Comparison of ENCODE assay signal across 30 cellular contexts in the genomic region with DNA sequence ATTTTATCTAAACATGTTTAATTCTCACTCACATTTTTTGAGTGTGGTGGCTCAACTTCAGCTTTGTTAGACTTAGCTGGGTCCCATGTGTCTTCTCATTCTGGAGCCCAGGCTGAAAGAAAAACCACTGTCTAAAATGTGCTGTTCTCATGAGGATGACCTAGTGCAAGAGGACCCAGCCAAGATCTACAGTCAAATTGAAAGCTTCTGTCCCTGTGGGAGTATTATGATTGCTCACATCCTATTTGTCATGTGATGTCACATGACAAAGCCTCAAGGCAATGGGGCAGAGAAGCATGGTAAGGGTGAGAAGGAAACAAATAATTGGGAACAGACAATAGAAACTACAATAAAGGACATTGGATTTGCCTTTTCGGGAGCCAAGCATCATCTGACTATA.
DNase-seq lines count a peak whose midpoint lies in the region; ATAC-seq lines count a peak whose summit lies in the region.
"Had no signal": no experiment of that assay in that cellular context is flagged by ENCODE, and none has a peak within 500 bp of the region (broad histone marks: within the 10 kb centered on the region; RNA-seq: fewer than 3 reads in every experiment).

No MANE protein-coding gene starts in this region.

- no peak overlapping the region for H3K27ac Mint-ChIP-seq in activated naive CD4-positive, alpha-beta T cell treated with anti-CD3 and anti-CD28 coated beads, Interleukin-2, amount 50 U/mL, for 72 hours
- H3K27ac Mint-ChIP-seq: activated CD4-positive, alpha-beta T cell treated with anti-CD3 and anti-CD28 coated beads, Interleukin-2, amount 10 ng/mL, durations not matched to agents 7 days and 5 days; CD4-positive, alpha-beta T cell; dendritic cell treated with granulocyte-macrophage colony-stimulating factor and Interleukin-4, amounts not matched to agents 40 ng/mL and 50 ng/mL, for 4 days; IgD-negative memory B cell; nephron progenitor cell; WTC11 had no signal

- peak; percentile 57 for ATAC-seq in HG03060 (IDR thresholded peaks at IDR 0.05; ENCODE audit: low read depth, unreplicated experiment)
- no peak for ATAC-seq in activated naive CD4-positive, alpha-beta T cell treated with anti-CD3 and anti-CD28 coated beads, Interleukin-2, amount 50 U/mL, for 72 hours
- ATAC-seq: activated T-cell treated with anti-CD3 and anti-CD28 coated beads, Interleukin-2, amount 50 U/mL, for 4 hours; gastrocnemius medialis; left cardiac atrium; Panc1; WTC11 had no signal

- peak; percentile 62 for DNase-seq in NCI-H510A treated with DMSO at 0.1 percent for 48 hours (lab: John Stamatoyannopoulos, UW)
- DNase-seq in NCI-H510A (lab: John Stamatoyannopoulos, UW): no peak
- peak; percentile 41 for DNase-seq in LHCN-M2 (ENCODE audit: low read depth)
- DNase-seq in stromal cell of bone marrow (ENCODE audit: low read depth): peak; percentile 1
- no peak for DNase-seq in NCI-H146 treated with DMSO at 0.1 percent for 48 hours (lab: John Stamatoyannopoulos, UW; ENCODE audit: unreplicated experiment)
- DNase-seq in NOMO-1 treated with DMSO at 0.1 percent for 48 hours (lab: John Stamatoyannopoulos, UW; ENCODE audit: unreplicated experiment): no peak
- DNase-seq in activated naive CD4-positive, alpha-beta T cell treated with anti-CD3 and anti-CD28 coated beads, Interleukin-2, amount 50 U/mL, for 72 hours (ENCODE audit: low spot score in 2 of 2): no peak
- DNase-seq: activated CD4-positive, alpha-beta T cell treated with anti-CD3 and anti-CD28 coated beads, Interleukin-2, amount 10 ng/mL, durations not matched to agents 7 days and 5 days; activated T-cell treated with anti-CD3 and anti-CD28 coated beads, Interleukin-2, amount 50 U/mL, for 4 hours; CD4-positive, alpha-beta T cell; EL; gastrocnemius medialis; GOT3; hippocampal formation; left cardiac atrium; mammary epithelial cell; NCI-H1105; NCI-H2081; nephron progenitor cell; NK-92 treated with Interleukin-12 subunit alpha and Interleukin-12 subunit beta, amount 100 ng/mL, for 24 hours; retina; SIG-M5; stimulated activated CD4-positive, alpha-beta T cell treated with anti-CD3 and anti-CD28 coated beads, Interleukin-1b, Interleukin-23, amount 100 ng/mL, for 48 hours; stomach; T1000 had no signal

- peaks cover 0 to 5% of the 10 kb centered on the region in 2 donors for H3K36me3 Mint-ChIP-seq in activated naive CD4-positive, alpha-beta T cell treated with anti-CD3 and anti-CD28 coated beads, Interleukin-2, amount 50 U/mL, for 72 hours
- H3K36me3 Mint-ChIP-seq: IgD-negative memory B cell, WTC11 had no signal

- no peaks in the 10 kb centered on the region for H3K9me3 Mint-ChIP-seq in activated naive CD4-positive, alpha-beta T cell treated with anti-CD3 and anti-CD28 coated beads, Interleukin-2, amount 50 U/mL, for 72 hours
- H3K9me3 Mint-ChIP-seq: activated CD4-positive, alpha-beta T cell treated with anti-CD3 and anti-CD28 coated beads, Interleukin-2, amount 10 ng/mL, durations not matched to agents 7 days and 5 days; CD4-positive, alpha-beta T cell; dendritic cell treated with granulocyte-macrophage colony-stimulating factor and Interleukin-4, amounts not matched to agents 40 ng/mL and 50 ng/mL, for 4 days had no signal

Comparison
In these comparisons a context has a peak if more than half of its experiments do, and no peak if none do; other contexts are left out.
1. DNase-seq: peak in NCI-H510A treated with DMSO at 0.1 percent for 48 hours (single experiment), LHCN-M2 (single experiment) and stromal cell of bone marrow (single experiment); none in NCI-H510A (single experiment), NCI-H146 treated with DMSO at 0.1 percent for 48 hours (single experiment), NOMO-1 treated with DMSO at 0.1 percent for 48 hours (single experiment) and activated naive CD4-positive, alpha-beta T cell treated with anti-CD3 and anti-CD28 coated beads, Interleukin-2, amount 50 U/mL, for 72 hours (0 of 2).